Comparison of ENCODE assay signal across 15 cellular contexts in the genomic region with DNA sequence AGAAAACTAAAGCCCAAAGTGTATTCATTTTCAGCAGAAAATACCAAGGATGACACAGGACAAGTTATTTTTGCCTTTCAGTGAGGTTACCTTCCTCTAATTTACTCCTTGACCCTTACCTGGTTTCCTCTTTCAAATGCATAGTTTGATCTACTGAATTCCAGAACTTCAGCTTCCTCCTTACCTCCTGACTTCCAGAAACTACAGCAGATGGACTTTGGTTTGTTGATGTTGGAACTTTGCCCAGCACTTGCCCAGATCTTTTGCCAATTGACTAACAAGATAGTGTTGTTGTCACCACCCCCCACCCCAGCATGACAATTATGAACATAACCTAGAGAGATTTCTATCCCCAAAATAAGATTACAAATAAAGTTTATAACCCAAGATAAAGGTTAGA.
A peak's percentile ranks its signal among the peaks of the same experiment; 100 is the strongest.
DNase-seq lines count a peak whose midpoint lies in the region; ATAC-seq and TF ChIP-seq lines count a peak whose summit lies in the region.
"Had no signal": no experiment of that assay in that cellular context is flagged by ENCODE, and none has a peak within 500 bp of the region (broad histone marks: within the 10 kb centered on the region; RNA-seq: fewer than 3 reads in every experiment).

No MANE protein-coding gene starts in this region.

- H3K9me3 Mint-ChIP-seq in GM23338, result no peaks in the 10 kb centered on the region
- H3K9me3 Mint-ChIP-seq in endodermal cell, result no peaks in the 10 kb centered on the region
- H3K9me3 Mint-ChIP-seq in glutamatergic neuron (ENCODE audit: unreplicated experiment), result no peaks in the 10 kb centered on the region
- H3K9me3 Mint-ChIP-seq: activated naive CD4-positive, alpha-beta T cell treated with anti-CD3 and anti-CD28 coated beads, Interleukin-2, amount 10 ng/mL, durations not matched to agents 7 days and 5 days had no signal

- H3K4me3 Mint-ChIP-seq in GM23338 (no peak overlapping the region), endodermal cell (no peak overlapping the region), glutamatergic neuron (ENCODE audit: unreplicated experiment) (no peak overlapping the region)
- H3K4me3 Mint-ChIP-seq: activated naive CD4-positive, alpha-beta T cell treated with anti-CD3 and anti-CD28 coated beads, Interleukin-2, amount 10 ng/mL, durations not matched to agents 7 days and 5 days; CD4-positive, alpha-beta memory T cell; effector memory CD8-positive, alpha-beta T cell had no signal

- peak overlapping the region; percentile 52; the same call in 1 of the 2 replicates for H3K4me2 ChIP-seq in GM23338
- H3K4me2 ChIP-seq in OCI-LY7 (ENCODE audit: low read length), result no peak overlapping the region

- no peaks in the 10 kb centered on the region for H3K9me2 ChIP-seq in GM23338 (ENCODE audit: insufficient read depth)
- no peaks in the 10 kb centered on the region for H3K9me2 ChIP-seq in OCI-LY7 (ENCODE audit: insufficient read depth, low read length)

- POLR2A ChIA-PET in OCI-LY7 (lab: Charles Lee), result no interaction called here
- POLR2A ChIA-PET in GM10248 (lab: Yijun Ruan, JAX), result no interaction called here

- H3K27ac ChIP-seq in GM23338 (ENCODE audit: low read depth) (no peak overlapping the region; the same call in 1 of the 2 replicates), OCI-LY7 (ENCODE audit: low read depth, low read length, poor library complexity, severe bottlenecking) (no peak overlapping the region), endodermal cell (ENCODE audit: low read depth, low read length) (no peak overlapping the region)
- H3K27ac ChIP-seq: HL-60, SJSA1 had no signal

- H3K9ac ChIP-seq in endodermal cell (ENCODE audit: extremely low read depth, low read length, poor library complexity, severe bottlenecking), result no peak overlapping the region

- BruUV-seq in OCI-LY7 (replicated peaks; lab: Mats Ljungman, UMichigan), result no TSS peak

- H3F3A ChIP-seq in GM23338 (replicated peaks; ENCODE audit: low read depth), result no peaks in the 10 kb centered on the region

- peak; percentile 39 for DNase-seq in GM23338 (ENCODE audit: low spot score)
- DNase-seq in OCI-LY7 (ENCODE audit: low spot score), result no peak
- no peak for DNase-seq in endodermal cell
- peak; percentile 78 for DNase-seq in myocyte (ENCODE audit: low read depth)
- DNase-seq in head of caudate nucleus, result no peak
- DNase-seq in NCI-H510A treated with DMSO at 0.1 percent for 48 hours (lab: John Stamatoyannopoulos, UW), result no peak
- DNase-seq in glutamatergic neuron, result no peak
- DNase-seq in GM10248 (ENCODE audit: extremely low spot score), result no peak
- DNase-seq: activated CD4-positive, alpha-beta T cell treated with anti-CD3 and anti-CD28 coated beads, Interleukin-2, amount 50 U/mL, for 1 hour; activated naive CD4-positive, alpha-beta T cell treated with anti-CD3 and anti-CD28 coated beads, Interleukin-2, amount 10 ng/mL, durations not matched to agents 7 days and 5 days; CD4-positive, alpha-beta memory T cell; effector memory CD8-positive, alpha-beta T cell had no signal

- no peak overlapping the region for H2AFZ ChIP-seq in GM23338
- H2AFZ ChIP-seq in OCI-LY7 (ENCODE audit: low read length), result peak overlapping the region; percentile 59; the same call in 1 of the 2 replicates

- ATAC-seq in GM23338, result no peak
- ATAC-seq: effector memory CD8-positive, alpha-beta T cell; GM12878 had no signal

- no peaks in the 10 kb centered on the region for H3K36me3 ChIP-seq in GM23338 (ENCODE audit: insufficient read depth)
- H3K36me3 ChIP-seq in OCI-LY7 (ENCODE audit: insufficient read depth, low read length), result no peaks in the 10 kb centered on the region
- no peaks in the 10 kb centered on the region for H3K36me3 ChIP-seq in endodermal cell (ENCODE audit: control insufficient read depth, insufficient read depth, low read length)
- H3K36me3 ChIP-seq: SJSA1 had no signal

- H3K79me2 ChIP-seq in GM23338 (replicated peaks; ENCODE audit: insufficient read depth), result no peaks in the 10 kb centered on the region
- H3K79me2 ChIP-seq in OCI-LY7 (ENCODE audit: insufficient read depth, low read depth, low read length), result no peaks in the 10 kb centered on the region

- H3K27me3 Mint-ChIP-seq in GM23338 (ENCODE audit: insufficient read depth, low read depth, poor library complexity), result no peaks in the 10 kb centered on the region
- no peaks in the 10 kb centered on the region for H3K27me3 Mint-ChIP-seq in endodermal cell (ENCODE audit: insufficient read depth)
- H3K27me3 Mint-ChIP-seq in glutamatergic neuron (ENCODE audit: unreplicated experiment), result no peaks in the 10 kb centered on the region
- H3K27me3 Mint-ChIP-seq: activated naive CD4-positive, alpha-beta T cell treated with anti-CD3 and anti-CD28 coated beads, Interleukin-2, amount 10 ng/mL, durations not matched to agents 7 days and 5 days; CD4-positive, alpha-beta memory T cell; effector memory CD8-positive, alpha-beta T cell had no signal

- no peak overlapping the region for H3K4me3 ChIP-seq in GM23338
- no peak overlapping the region for H3K4me3 ChIP-seq in OCI-LY7 (ENCODE audit: low read depth, low read length, poor library complexity, severe bottlenecking)
- no peak overlapping the region for H3K4me3 ChIP-seq in endodermal cell (ENCODE audit: low read length)
- H3K4me3 ChIP-seq: GM12878, SJSA1 had no signal

- H3K27ac Mint-ChIP-seq in GM23338 (peak overlapping the region; percentile 70), endodermal cell (peak overlapping the region; percentile 8), glutamatergic neuron (ENCODE audit: unreplicated experiment) (no peak overlapping the region)
- H3K27ac Mint-ChIP-seq: activated naive CD4-positive, alpha-beta T cell treated with anti-CD3 and anti-CD28 coated beads, Interleukin-2, amount 10 ng/mL, durations not matched to agents 7 days and 5 days; CD4-positive, alpha-beta memory T cell; effector memory CD8-positive, alpha-beta T cell had no signal

- H4K20me1 ChIP-seq in GM23338 (replicated peaks; ENCODE audit: insufficient read depth), result no peaks in the 10 kb centered on the region
- no peaks in the 10 kb centered on the region for H4K20me1 ChIP-seq in OCI-LY7 (ENCODE audit: insufficient read depth, low read length)

- H3K4me1 ChIP-seq in GM23338 (ENCODE audit: insufficient read depth), result peaks cover 24% of the 10 kb centered on the region
- peaks cover 33% of the 10 kb centered on the region for H3K4me1 ChIP-seq in OCI-LY7 (ENCODE audit: insufficient read depth, low read length, poor library complexity, severe bottlenecking)
- no peaks in the 10 kb centered on the region for H3K4me1 ChIP-seq in endodermal cell (ENCODE audit: control insufficient read depth, insufficient read depth, low read length)
- H3K4me1 ChIP-seq: SJSA1 had no signal

- no peak for TF ChIP-seq CTCF in GM23338 (conservative IDR thresholded peaks at IDR 0.05; ENCODE audit: low read depth in 2 of 2)
- TF ChIP-seq CTCF in OCI-LY7 (conservative IDR thresholded peaks at IDR 0.05; ENCODE audit: low read length), result no peak
- TF ChIP-seq CTCF in endodermal cell (conservative IDR thresholded peaks at IDR 0.05), result no peak
- TF ChIP-seq CTCF in glutamatergic neuron (IDR thresholded peaks at IDR 0.05; ENCODE audit: partially characterized antibody, unreplicated experiment), result no peak
- TF ChIP-seq CTCF in GM10248 (IDR thresholded peaks at IDR 0.05; ENCODE audit: control extremely low read depth, extremely low read depth, low read depth, missing control alignments), result no peak

- no peaks in the 10 kb centered on the region for H3K9me3 ChIP-seq in OCI-LY7 (ENCODE audit: low read length)
- no peaks in the 10 kb centered on the region for H3K9me3 ChIP-seq in endodermal cell (ENCODE audit: control insufficient read depth, low read length)
- H3K9me3 ChIP-seq: SJSA1 had no signal

- intact Hi-C loops in OCI-LY7 (cut with micrococcal nuclease; ENCODE audit: unreplicated experiment), result no loop called here
- intact Hi-C loops in head of caudate nucleus (cut with DNase I), result no loop called here

- CTCF ChIA-PET in OCI-LY7 (lab: Charles Lee; ENCODE audit: unreplicated experiment), result no interaction called here
- CTCF ChIA-PET in GM10248 (lab: Yijun Ruan, JAX), result no interaction called here

- H3K27me3 ChIP-seq in GM23338 (ENCODE audit: insufficient read depth), result no peaks in the 10 kb centered on the region
- no peaks in the 10 kb centered on the region for H3K27me3 ChIP-seq in endodermal cell (ENCODE audit: control insufficient read depth, insufficient read depth, low read length, poor library complexity, severe bottlenecking)
- H3K27me3 ChIP-seq: SJSA1 had no signal

- H3K36me3 Mint-ChIP-seq in GM23338 (ENCODE audit: low read depth), result no peaks in the 10 kb centered on the region
- H3K36me3 Mint-ChIP-seq in endodermal cell (ENCODE audit: low read depth), result no peaks in the 10 kb centered on the region
- no peaks in the 10 kb centered on the region for H3K36me3 Mint-ChIP-seq in glutamatergic neuron (ENCODE audit: unreplicated experiment)
- H3K36me3 Mint-ChIP-seq: activated naive CD4-positive, alpha-beta T cell treated with anti-CD3 and anti-CD28 coated beads, Interleukin-2, amount 10 ng/mL, durations not matched to agents 7 days and 5 days; CD4-positive, alpha-beta memory T cell had no signal

- peaks cover 20% of the 10 kb centered on the region for H3K4me1 Mint-ChIP-seq in GM23338
- peaks cover 5% of the 10 kb centered on the region for H3K4me1 Mint-ChIP-seq in endodermal cell
- H3K4me1 Mint-ChIP-seq in glutamatergic neuron (ENCODE audit: low read depth, unreplicated experiment), result no peaks in the 10 kb centered on the region
- H3K4me1 Mint-ChIP-seq: activated naive CD4-positive, alpha-beta T cell treated with anti-CD3 and anti-CD28 coated beads, Interleukin-2, amount 10 ng/mL, durations not matched to agents 7 days and 5 days; CD4-positive, alpha-beta memory T cell had no signal

TF ChIP-seq in GM23338, 12 proteins besides CTCF, POLR2A, EP300 and RAD21 (continues in another document):
- no peak for TF ChIP-seq CREB1 (CRISPR knock-in tag; IDR thresholded peaks at IDR 0.05; ENCODE audit: low read depth)

Comparison
In these comparisons a context has a peak if more than half of its experiments do, and no peak if none do; other contexts are left out.
1. DNase-seq: peak in GM23338 (single experiment) and myocyte (single experiment); none in OCI-LY7 (single experiment), endodermal cell (single experiment), head of caudate nucleus (0 of 42), NCI-H510A treated with DMSO at 0.1 percent for 48 hours (single experiment), glutamatergic neuron (single experiment) and GM10248 (single experiment).